Comparison of ENCODE assay signal across 24 cellular contexts in genomic region chr9:74073897-74074296, GRCh38.
"Had no signal": no experiment of that assay in that cellular context is flagged by ENCODE, and none has a peak within 500 bp of the region (broad histone marks: within the 10 kb centered on the region; RNA-seq: fewer than 3 reads in every experiment).

No MANE protein-coding gene starts in this region.

- H3K4me1 ChIP-seq: colonic mucosa, esophagus muscularis mucosa, esophagus squamous epithelium, foreskin keratinocyte, gastrocnemius medialis, gastroesophageal sphincter, heart left ventricle, heart right ventricle had no signal

- ATAC-seq: effector memory CD8-positive, alpha-beta T cell; esophagus mucosa; foreskin keratinocyte; gastrocnemius medialis; gastroesophageal sphincter; heart left ventricle; heart right ventricle had no signal

- H3K9me3 ChIP-seq: colonic mucosa, esophagus squamous epithelium, gastrocnemius medialis had no signal

- H3K27me3 ChIP-seq: colonic mucosa, dorsolateral prefrontal cortex, esophagus muscularis mucosa, esophagus squamous epithelium, foreskin keratinocyte, gastrocnemius medialis, gastroesophageal sphincter, heart left ventricle, heart right ventricle had no signal

- H3K4me3 ChIP-seq: colonic mucosa, coronary artery, dorsolateral prefrontal cortex, esophagus muscularis mucosa, esophagus squamous epithelium, gastrocnemius medialis, gastroesophageal sphincter, heart left ventricle, heart right ventricle had no signal

- H3K36me3 ChIP-seq: colonic mucosa, esophagus muscularis mucosa, esophagus squamous epithelium, gastrocnemius medialis, gastroesophageal sphincter, heart left ventricle, heart right ventricle had no signal

- DNase-seq: colonic mucosa; cortex of kidney; dermis blood vessel endothelial cell; dorsolateral prefrontal cortex; effector CD4-positive, alpha-beta T cell; effector CD8-positive, alpha-beta T cell; effector memory CD4-positive, alpha-beta T cell; effector memory CD8-positive, alpha-beta T cell; endodermal cell; erythroblast; esophagus squamous epithelium; foreskin fibroblast; foreskin keratinocyte; foreskin melanocyte; gastrocnemius medialis; glutamatergic neuron; head of caudate nucleus; heart left ventricle; heart right ventricle had no signal

- H3K27ac ChIP-seq: colonic mucosa, coronary artery, dorsolateral prefrontal cortex, epithelial cell of prostate, esophagus muscularis mucosa, esophagus squamous epithelium, foreskin keratinocyte, gastrocnemius medialis, gastroesophageal sphincter, heart left ventricle, heart right ventricle had no signal
